Comparison of ENCODE assay signal across 8 cellular contexts in genomic region chr11:72091292-72091691, GRCh38. TPM values are rescaled to one million over a fixed set of nuclear protein-coding genes. Genes with fewer than 3 reads are reported as not detected.
A peak's percentile ranks its signal among the peaks of the same experiment; 100 is the strongest.
DNase-seq lines count a peak whose midpoint lies in the region; ATAC-seq and TF ChIP-seq lines count a peak whose summit lies in the region.
"Had no signal": no experiment of that assay in that cellular context is flagged by ENCODE, and none has a peak within 500 bp of the region (broad histone marks: within the 10 kb centered on the region; RNA-seq: fewer than 3 reads in every experiment).

No MANE protein-coding gene starts in this region.

- H3K4me2 ChIP-seq in KMS-11 (no peak overlapping the region), SU-DHL-6 (ENCODE audit: low read depth, low read length, poor library complexity, severe bottlenecking) (no peak overlapping the region)

- H4K20me1 ChIP-seq in KMS-11 (ENCODE audit: insufficient read depth) (no peaks in the 10 kb centered on the region), SU-DHL-6 (ENCODE audit: low read depth, low read length) (no peaks in the 10 kb centered on the region)

- no peaks in the 10 kb centered on the region for H3K9me2 ChIP-seq in SU-DHL-6 (replicated peaks; ENCODE audit: insufficient read depth, low read length)

- ATAC-seq in psoas muscle: peak; percentile 89 to 96 (median 91)
- no peak for ATAC-seq in GM21576 (IDR thresholded peaks at IDR 0.05; ENCODE audit: unreplicated experiment)

- intact Hi-C loops in psoas muscle (cut with DNase I): loop anchor here (1.0 to 5.0 kb wide), 3 partner anchors 64 to 114 kb away; no protein-coding TSS in a partner anchor

- TF ChIP-seq CTCF in GM12864 (IDR thresholded peaks at IDR 0.05; ENCODE audit: low read depth, low read length, missing control alignments): peak; percentile 81
- TF ChIP-seq CTCF in KMS-11 (conservative IDR thresholded peaks at IDR 0.05; ENCODE audit: low read depth, low read length): peak; percentile 88
- TF ChIP-seq CTCF in SU-DHL-6 (IDR thresholded peaks at IDR 0.05; ENCODE audit: insufficient read depth, low read length, poor library complexity, severe bottlenecking): peak; percentile 91
- peak; percentile 81 for TF ChIP-seq CTCF in cardiac muscle cell (IDR thresholded peaks at IDR 0.05; ENCODE audit: low read depth, low read length)
- TF ChIP-seq CTCF in psoas muscle (IDR thresholded peaks at IDR 0.05): peak; percentile 85

- no peak for DNase-seq in GM12864 (ENCODE audit: low read depth)
- peak; percentile 25 for DNase-seq in activated naive CD8-positive, alpha-beta T cell treated with anti-CD3 and anti-CD28 coated beads, Interleukin-2, amount 50 U/mL, for 16 hours (ENCODE audit: low read depth, low spot score)
- DNase-seq in cardiac muscle cell (ENCODE audit: low read depth in 1 of 2, low spot score in 1 of 2): peak; percentile 74 to 76
- peak; percentile 67 to 84 for DNase-seq in psoas muscle

- peaks cover 5% of the 10 kb centered on the region; the same call in 1 of the 2 replicates for H3F3A ChIP-seq in SU-DHL-6 (ENCODE audit: insufficient read depth)

- H3K27ac ChIP-seq in KMS-11 (no peak overlapping the region), SU-DHL-6 (ENCODE audit: low read depth, low read length) (no peak overlapping the region), cardiac muscle cell (peak overlapping the region; percentile 23), psoas muscle (peak overlapping the region; percentile 1)

- H3K36me3 ChIP-seq in KMS-11 (ENCODE audit: insufficient read depth) (no peaks in the 10 kb centered on the region), SU-DHL-6 (ENCODE audit: low read length) (no peaks in the 10 kb centered on the region), cardiac muscle cell (peaks cover 4% of the 10 kb centered on the region), psoas muscle (ENCODE audit: insufficient read depth in 1 of 2, low read depth in 1 of 2) (peaks cover 7 to 44% of the 10 kb centered on the region in 2 donors)

- H2AFZ ChIP-seq in KMS-11 (ENCODE audit: low read depth) (no peak overlapping the region), SU-DHL-6 (ENCODE audit: low read depth, low read length, severe bottlenecking) (no peak overlapping the region)

- 33 to 39% (median 34%) methylated on average over 4 of the region's 4 CpGs for WGBS in psoas muscle, 3 donors

- H3K4me3 ChIP-seq in GM12864 (ENCODE audit: low read depth, low read length): no peak overlapping the region
- H3K4me3 ChIP-seq in KMS-11 (IDR thresholded peaks at IDR 0.05; ENCODE audit: insufficient read depth, low read depth, low read length): no peak overlapping the region
- no peak overlapping the region for H3K4me3 ChIP-seq in SU-DHL-6 (ENCODE audit: insufficient read depth, low read length, poor library complexity, severe bottlenecking)
- H3K4me3 ChIP-seq in cardiac muscle cell: no peak overlapping the region
- H3K4me3 ChIP-seq in psoas muscle: no peak overlapping the region

- H3K4me1 ChIP-seq in KMS-11 (ENCODE audit: low read depth, poor library complexity, severe bottlenecking) (peaks cover 44% of the 10 kb centered on the region), cardiac muscle cell (ENCODE audit: low read depth) (no peaks in the 10 kb centered on the region), psoas muscle (peaks cover 4% of the 10 kb centered on the region)

- H3K9ac ChIP-seq in KMS-11 (no peak overlapping the region), SU-DHL-6 (ENCODE audit: low read length) (no peak overlapping the region)

- H3K27me3 ChIP-seq in KMS-11 (ENCODE audit: insufficient read depth, low read depth) (no peaks in the 10 kb centered on the region), SU-DHL-6 (ENCODE audit: low read length) (no peaks in the 10 kb centered on the region), cardiac muscle cell (no peaks in the 10 kb centered on the region), psoas muscle (ENCODE audit: insufficient read depth in 3 of 3, low read length in 2 of 3) (no peaks in the 10 kb centered on the region)

- H3K9me3 ChIP-seq in SU-DHL-6 (ENCODE audit: insufficient read depth, low read length) (no peaks in the 10 kb centered on the region), cardiac muscle cell (ENCODE audit: low read depth) (no peaks in the 10 kb centered on the region), psoas muscle (no peaks in the 10 kb centered on the region)

- H3K79me2 ChIP-seq in KMS-11 (ENCODE audit: insufficient read depth, low read depth) (no peaks in the 10 kb centered on the region; the same call in 1 of the 2 replicates), SU-DHL-6 (ENCODE audit: insufficient read depth, low read length) (no peaks in the 10 kb centered on the region)

RNA-seq across cellular contexts. Expression of gene LRRC51, which starts 10.6 kb away (rescaled TPM):
- 4.3 and 5.4 TPM in 2 replicates for total RNA-seq in cardiac muscle cell
- 5.6 and 7.3 TPM in 2 replicates for polyA plus RNA-seq in cardiac muscle cell
- 1 to 10 TPM; 4.9 to 5.9 (median 5.4) TPM for total RNA-seq in psoas muscle
- 10 to 100 TPM in 1 of 3 donors, 1 to 10 TPM in 2; 4.0 to 10.4 (median 7.0) TPM for polyA plus RNA-seq in psoas muscle

RNA-seq across cellular contexts. Expression of gene NUMA1, which starts 10.9 kb away (rescaled TPM):
- total RNA-seq in cardiac muscle cell (189 and 417 TPM in 2 replicates), psoas muscle (100 to 1,000 TPM in 3 of 4 donors, 10 to 100 TPM in 1; 100.0 to 130 (median 111) TPM)
- polyA plus RNA-seq in cardiac muscle cell (119 and 161 TPM in 2 replicates), psoas muscle (100 to 1,000 TPM in 1 of 3 donors, 10 to 100 TPM in 2; 68.9 to 102 (median 92.8) TPM)

RNA-seq across cellular contexts. Expression of gene LAMTOR1, which starts 11.8 kb away (rescaled TPM):
- total RNA-seq in cardiac muscle cell (100 and 147 TPM in 2 replicates), psoas muscle (10 to 100 TPM; 74.9 to 91.2 (median 80.4) TPM)
- polyA plus RNA-seq in cardiac muscle cell (137 and 180 TPM in 2 replicates), psoas muscle (100 to 1,000 TPM; 101 to 223 (median 141) TPM)

RNA-seq across cellular contexts. Expression of gene TOMT, which starts 14.4 kb away (rescaled TPM):
- total RNA-seq in cardiac muscle cell (not detected in 2 replicates), psoas muscle (not detected)
- polyA plus RNA-seq in cardiac muscle cell (not detected in 2 replicates), psoas muscle (not detected)
- total RNA-seq: lower leg skin had no signal

RNA-seq across cellular contexts. Expression of gene ANAPC15, which starts 21.2 kb away (rescaled TPM):
- 49.9 and 54.2 TPM in 2 replicates for total RNA-seq in cardiac muscle cell
- 59.7 and 101 TPM in 2 replicates for polyA plus RNA-seq in cardiac muscle cell
- total RNA-seq in psoas muscle: 10 to 100 TPM; 32.7 to 45.7 (median 37.1) TPM
- 10 to 100 TPM; 33.0 to 49.2 (median 43.0) TPM for polyA plus RNA-seq in psoas muscle

Comparison
In these comparisons a context has a peak if more than half of its experiments do, and no peak if none do; other contexts are left out.
1. H3K27ac ChIP-seq: peak in cardiac muscle cell (single experiment) and psoas muscle (single experiment); none in KMS-11 (single experiment) and SU-DHL-6 (single experiment).
2. Peak in every context shown above with its lines, with median percentiles within 50 percentile points of each other: CTCF ChIP-seq.